In genomic region chr1:33070628-33071027, GRCh38 we compare ENCODE assay signal across 21 cellular contexts.
"Had no signal": no experiment of that assay in that cellular context is flagged by ENCODE, and none has a peak within 500 bp of the region (broad histone marks: within the 10 kb centered on the region; RNA-seq: fewer than 3 reads in every experiment).

No MANE protein-coding gene starts in this region.

- H3K4me3 Mint-ChIP-seq: dendritic cell treated with granulocyte-macrophage colony-stimulating factor and Interleukin-4, amounts not matched to agents 40 ng/mL and 50 ng/mL, for 4 days; effector memory CD8-positive, alpha-beta T cell; immature natural killer cell; nephron; stimulated activated memory B cell treated with anti-CD40 and anti-IgM and Interleukin-4, amounts not matched to agents 10 μg/mL and 1 μg/mL and 100 μg/mL, for 72 hours; stimulated activated naive CD8-positive, alpha-beta T cell treated with anti-CD3 and anti-CD28 coated beads, Interleukin-15, Interleukin-2, amounts not matched to agents 100 ng/mL and 50 ng/mL, for 24 hours had no signal

- H3K27ac Mint-ChIP-seq: dendritic cell treated with granulocyte-macrophage colony-stimulating factor and Interleukin-4, amounts not matched to agents 40 ng/mL and 50 ng/mL, for 4 days; immature natural killer cell; nephron; stimulated activated memory B cell treated with anti-CD40 and anti-IgM and Interleukin-4, amounts not matched to agents 10 μg/mL and 1 μg/mL and 100 μg/mL, for 72 hours; stimulated activated naive CD8-positive, alpha-beta T cell treated with anti-CD3 and anti-CD28 coated beads, Interleukin-15, Interleukin-2, amounts not matched to agents 100 ng/mL and 50 ng/mL, for 24 hours had no signal

- H3K9me3 ChIP-seq: gastrocnemius medialis, lower lobe of right lung, prostate gland, right lobe of liver, uterus had no signal

- H3K79me2 ChIP-seq: parathyroid adenoma had no signal

- H3K27me3 ChIP-seq: esophagus muscularis mucosa, gastrocnemius medialis, left lung, right lobe of liver, tibial artery, upper lobe of left lung, uterus had no signal

- H3K4me3 ChIP-seq: esophagus muscularis mucosa, gastrocnemius medialis, left lung, lower lobe of right lung, prostate gland, right lobe of liver, tibial artery, upper lobe of left lung, uterus had no signal

- DNase-seq: effector memory CD8-positive, alpha-beta T cell; gastrocnemius medialis; immature natural killer cell; left lung; lower lobe of right lung; mesenchymal stem cell; midbrain; retina; right lobe of liver; stimulated activated CD4-positive, alpha-beta T cell treated with anti-CD3 and anti-CD28 coated beads, Interleukin-4, amount 100 ng/mL, for 1 hour; tibial artery; upper lobe of left lung; uterus had no signal

- H3K27ac ChIP-seq: epithelial cell of prostate, esophagus muscularis mucosa, gastrocnemius medialis, left lung, lower lobe of right lung, parathyroid adenoma, prostate gland, right lobe of liver, tibial artery, upper lobe of left lung, uterus had no signal

- H3K4me1 ChIP-seq: esophagus muscularis mucosa, gastrocnemius medialis, left lung, lower lobe of right lung, parathyroid adenoma, prostate gland, right lobe of liver, tibial artery, upper lobe of left lung, uterus had no signal

- ATAC-seq: effector memory CD8-positive, alpha-beta T cell; gastrocnemius medialis; left lung; lower lobe of right lung; right lobe of liver; stimulated activated memory B cell treated with anti-CD40 and anti-IgM and Interleukin-4, amounts not matched to agents 10 μg/mL and 1 μg/mL and 100 μg/mL, for 72 hours had no signal

- H3K36me3 ChIP-seq: esophagus muscularis mucosa, gastrocnemius medialis, left lung, lower lobe of right lung, prostate gland, right lobe of liver, upper lobe of left lung, uterus had no signal
